6 cellular contexts compared by ENCODE assay signal in genomic region chr6:32187009-32187709, GRCh38. TPM values are rescaled to one million over a fixed set of nuclear protein-coding genes. Genes with fewer than 3 reads are reported as not detected.
DNase-seq lines count a peak whose midpoint lies in the region; ATAC-seq lines count a peak whose summit lies in the region.

No MANE protein-coding gene starts in this region.

- no peaks in the 10 kb centered on the region for H3K9me3 Mint-ChIP-seq in activated T-cell treated with anti-CD3 and anti-CD28 coated beads, Interleukin-2, amount 50 U/mL, for 24 hours

- peak overlapping the region; percentile 92 for H3K27ac Mint-ChIP-seq in activated T-cell treated with anti-CD3 and anti-CD28 coated beads, Interleukin-2, amount 50 U/mL, for 24 hours

- no peak for ATAC-seq in activated CD4-positive, CD25-positive, alpha-beta regulatory T cell treated with anti-CD3 and anti-CD28 coated beads, Interleukin-2, amount 50 U/mL, for 24 hours

- peak overlapping the region; percentile 28 for H3K27ac ChIP-seq in epithelial cell of prostate
- H3K27ac ChIP-seq in temporal lobe (ENCODE audit: low read depth, low read length), result peak overlapping the region; percentile 3

- peaks cover 83% of the 10 kb centered on the region for H3K36me3 Mint-ChIP-seq in activated T-cell treated with anti-CD3 and anti-CD28 coated beads, Interleukin-2, amount 50 U/mL, for 24 hours (ENCODE audit: low read depth)

- peak; percentile 30 for DNase-seq in activated T-cell treated with anti-CD3 and anti-CD28 coated beads, Interleukin-2, amount 50 U/mL, for 24 hours
- no peak for DNase-seq in activated T-cell treated with anti-CD3 and anti-CD28 coated beads, Interleukin-2, amount 50 U/mL, for 1 hour
- no peak for DNase-seq in epithelial cell of prostate (ENCODE audit: low read depth, low spot score)
- no peak for DNase-seq in glomerular visceral epithelial cell (ENCODE audit: extremely low spot score)

- peaks cover 70% of the 10 kb centered on the region for H3K4me1 Mint-ChIP-seq in activated T-cell treated with anti-CD3 and anti-CD28 coated beads, Interleukin-2, amount 50 U/mL, for 24 hours (ENCODE audit: low read depth)

- no peaks in the 10 kb centered on the region for H3K27me3 Mint-ChIP-seq in activated T-cell treated with anti-CD3 and anti-CD28 coated beads, Interleukin-2, amount 50 U/mL, for 24 hours

- H3K4me3 Mint-ChIP-seq in activated T-cell treated with anti-CD3 and anti-CD28 coated beads, Interleukin-2, amount 50 U/mL, for 24 hours, result peak overlapping the region; percentile 56

RNA-seq across cellular contexts. Expression of gene PBX2, which starts 2.8 kb away (rescaled TPM):
- total RNA-seq in temporal lobe, result 21.4 TPM

RNA-seq across cellular contexts. Expression of gene AGER, which starts 3.1 kb away (rescaled TPM):
- 0.98 TPM for total RNA-seq in temporal lobe

RNA-seq across cellular contexts. Expression of gene GPSM3, which starts 5.3 kb away (rescaled TPM):
- total RNA-seq in temporal lobe, result 0.49 TPM

RNA-seq across cellular contexts. Expression of gene RNF5, which starts 9.0 kb away (rescaled TPM):
- 61.5 TPM for total RNA-seq in temporal lobe

RNA-seq across cellular contexts. Expression of gene AGPAT1, which starts 11.3 kb away (rescaled TPM):
- 17.5 TPM for total RNA-seq in temporal lobe
